8 cellular contexts compared by ENCODE assay signal in genomic region chr18:47150029-47150823, GRCh38. TPM values are rescaled to one million over a fixed set of nuclear protein-coding genes. Genes with fewer than 3 reads are reported as not detected.
DNase-seq lines count a peak whose midpoint lies in the region; ATAC-seq and TF ChIP-seq lines count a peak whose summit lies in the region.

Gene HDHD2, minus strand, starts transcription at chr18:47150500. Its CDS starts 14,061 bp downstream, at chr18:47136439.

- POLR2A ChIA-PET in OCI-LY7 (lab: Charles Lee) = interaction anchor here (0.6 to 1.3 kb wide), 4 partner anchors 9 to 1128 kb away, joined by 3 to 8 read pairs (median 3); no protein-coding TSS in a partner anchor

- CTCF ChIA-PET in OCI-LY7 (lab: Charles Lee; ENCODE audit: unreplicated experiment) = no interaction called here

- H3K9me3 ChIP-seq in OCI-LY7 (ENCODE audit: low read length) (no peaks in the 10 kb centered on the region), mononuclear cell (ENCODE audit: low read depth, low read length) (no peaks in the 10 kb centered on the region)

- H3K27ac ChIP-seq in OCI-LY7 (ENCODE audit: low read depth, low read length, poor library complexity, severe bottlenecking) = no peak within 1 kb of the TSS

- DNase-seq in Caki2 (ENCODE audit: low read depth) = peak; percentile 68
- DNase-seq in HT1080 (ENCODE audit: low read depth) = peak; percentile 80
- peak; percentile 64 for DNase-seq in OCI-LY7 (ENCODE audit: low spot score)
- DNase-seq in activated T-cell treated with anti-CD3 and anti-CD28 coated beads for 1 hour (ENCODE audit: low read depth) = peak; percentile 59
- DNase-seq in epidermal melanocyte (ENCODE audit: insufficient read length, low spot score) = peak; percentile 69
- peak; percentile 42 to 60 for DNase-seq in stimulated activated CD8-positive, alpha-beta memory T cell treated with anti-CD3 and anti-CD28 coated beads, Interleukin-4, amount 100 ng/mL, for 1 hour (ENCODE audit: low read depth in 2 of 2, low spot score in 1 of 2)

- TSS peak; percentile 35 for BruUV-seq in OCI-LY7 (replicated peaks; lab: Mats Ljungman, UMichigan)

- peak; percentile 83 for ATAC-seq in GM21360 (IDR thresholded peaks at IDR 0.05; ENCODE audit: unreplicated experiment)

- H2AFZ ChIP-seq in OCI-LY7 (ENCODE audit: low read length) = peak within 1 kb of the TSS; percentile 66

- H3K36me3 ChIP-seq in OCI-LY7 (ENCODE audit: insufficient read depth, low read length) = peaks cover 15% of the 10 kb centered on the region

- intact Hi-C loops in OCI-LY7 (cut with micrococcal nuclease; ENCODE audit: unreplicated experiment) = no loop called here

- H3K27me3 ChIP-seq in mononuclear cell (ENCODE audit: insufficient read depth, low read length) = no peaks in the 10 kb centered on the region

- in situ Hi-C loops in Caki2 (cut with HindIII; ENCODE audit: low pct_unique_long_range_greater_than_20kb, low sequenced_read_pairs) = no loop called here

- no peak for TF ChIP-seq CTCF in OCI-LY7 (conservative IDR thresholded peaks at IDR 0.05; ENCODE audit: low read length)

- H3K79me2 ChIP-seq in OCI-LY7 (ENCODE audit: insufficient read depth, low read depth, low read length) = no peaks in the 10 kb centered on the region

- H4K20me1 ChIP-seq in OCI-LY7 (ENCODE audit: insufficient read depth, low read length) = no peaks in the 10 kb centered on the region

- peaks cover 4% of the 10 kb centered on the region for H3K4me1 ChIP-seq in OCI-LY7 (ENCODE audit: insufficient read depth, low read length, poor library complexity, severe bottlenecking)
- peaks cover 15% of the 10 kb centered on the region for H3K4me1 ChIP-seq in mononuclear cell (ENCODE audit: insufficient read depth, low read length)

- H3K4me3 ChIP-seq in OCI-LY7 (ENCODE audit: low read depth, low read length, poor library complexity, severe bottlenecking) = peak within 1 kb of the TSS; percentile 75
- H3K4me3 ChIP-seq in mononuclear cell (ENCODE audit: low read length) = peak within 1 kb of the TSS; percentile 72

- no peaks in the 10 kb centered on the region for H3K9me2 ChIP-seq in OCI-LY7 (ENCODE audit: insufficient read depth, low read length)

- peak within 1 kb of the TSS; percentile 95 for H3K4me2 ChIP-seq in OCI-LY7 (ENCODE audit: low read length)

RNA-seq across cellular contexts. Expression of gene HDHD2, which starts in this region (rescaled TPM):
- 2.2 and 2.3 TPM in 2 replicates for total RNA-seq in Caki2 (2014; rRNA removed; shearing (Covaris generic); ENCODE audit: low replicate concordance)
- total RNA-seq in HT1080 (2014; rRNA removed; shearing (Covaris generic)) = 13.3 and 20.3 TPM in 2 replicates
- 27.1 and 29.4 TPM in 2 replicates for polyA plus RNA-seq in HT1080 (2015; cell fraction: cytosol; rRNA removed)
- polyA plus RNA-seq in HT1080 (2015; cell fraction: nucleus; rRNA removed) = 26.3 and 28.6 TPM in 2 replicates
- 8.4 and 10.6 TPM in 2 replicates for total RNA-seq in OCI-LY7 (2014; rRNA removed; shearing (Covaris generic))
- total RNA-seq in OCI-LY7 (2022) = 16.6 and 19.0 TPM in 2 replicates
- 4.0 TPM for total RNA-seq in mononuclear cell
